In the genomic region with DNA sequence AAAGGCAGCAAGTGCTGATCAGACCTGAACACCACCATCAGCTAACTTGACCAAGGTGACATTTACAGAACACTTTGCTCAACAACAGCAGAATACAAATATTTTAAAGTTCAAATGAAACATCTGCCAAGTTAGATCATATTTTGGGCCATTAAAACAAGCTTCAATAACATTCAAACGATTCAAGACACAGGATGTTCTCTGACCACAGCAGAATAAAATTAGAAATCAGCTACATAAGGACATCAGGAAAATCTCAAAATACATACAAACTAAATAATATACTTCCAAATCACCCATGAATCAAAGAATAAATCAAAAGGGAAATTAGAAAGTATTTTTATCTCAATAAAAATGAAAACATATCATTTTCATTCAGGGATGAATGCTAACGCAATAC, we compare ENCODE assay signal across 24 cellular contexts.
"Had no signal": no experiment of that assay in that cellular context is flagged by ENCODE, and none has a peak within 500 bp of the region (broad histone marks: within the 10 kb centered on the region; RNA-seq: fewer than 3 reads in every experiment).

No MANE protein-coding gene starts in this region.

- H3K4me3 ChIP-seq: breast epithelium, heart left ventricle, neural progenitor cell, tibial nerve had no signal

- H3K27ac Mint-ChIP-seq: activated naive CD8-positive, alpha-beta T cell treated with anti-CD3 and anti-CD28 coated beads for 36 hours; activated T-cell treated with anti-CD3 and anti-CD28 coated beads, Interleukin-2, amount 50 U/mL, for 24 hours; activated T-helper 2 cell treated with anti-CD3 and anti-CD28 coated beads, Interferon-gamma antibody, Interleukin-2, Interleukin-4, amounts not matched to agents 10 μg/mL and 5 μg/mL and 100 μg/mL, durations not matched to agents 14 hours and 24 hours and 36 hours; endodermal cell; naive thymus-derived CD4-positive, alpha-beta T cell; neural progenitor cell; progenitor cell of endocrine pancreas; stimulated activated naive CD8-positive, alpha-beta T cell treated with anti-CD3 and anti-CD28 coated beads, Interleukin-15, amount 100 ng/mL, for 72 hours; T-cell; T-helper 2 cell treated with Interferon-gamma antibody and Interleukin-4, amounts not matched to agents 5 μg/mL and 100 μg/mL, for 36 hours had no signal

- H3K4me2 ChIP-seq: neural progenitor cell had no signal

- H3K4me1 ChIP-seq: breast epithelium, heart left ventricle, neural progenitor cell had no signal

- H3K27ac ChIP-seq: breast epithelium, epithelial cell of prostate, heart left ventricle, neural progenitor cell, VCaP had no signal

- H3K9me3 Mint-ChIP-seq: activated naive CD8-positive, alpha-beta T cell treated with anti-CD3 and anti-CD28 coated beads for 36 hours; activated T-cell treated with anti-CD3 and anti-CD28 coated beads, Interleukin-2, amount 50 U/mL, for 24 hours; activated T-helper 2 cell treated with anti-CD3 and anti-CD28 coated beads, Interferon-gamma antibody, Interleukin-2, Interleukin-4, amounts not matched to agents 10 μg/mL and 5 μg/mL and 100 μg/mL, durations not matched to agents 14 hours and 24 hours and 36 hours; central memory CD8-positive, alpha-beta T cell; endodermal cell; stimulated activated naive CD8-positive, alpha-beta T cell treated with anti-CD3 and anti-CD28 coated beads, Interleukin-15, amount 100 ng/mL, for 72 hours; T-cell; T-helper 2 cell treated with Interferon-gamma antibody and Interleukin-4, amounts not matched to agents 5 μg/mL and 100 μg/mL, for 36 hours had no signal

- H2AFZ ChIP-seq: neural progenitor cell had no signal

- H3K36me3 Mint-ChIP-seq: activated naive CD8-positive, alpha-beta T cell treated with anti-CD3 and anti-CD28 coated beads for 36 hours; naive thymus-derived CD4-positive, alpha-beta T cell; neural progenitor cell; T-cell had no signal

- H3K9me3 ChIP-seq: breast epithelium had no signal

- ATAC-seq: heart left ventricle; naive thymus-derived CD4-positive, alpha-beta T cell; stimulated activated naive CD8-positive, alpha-beta T cell treated with anti-CD3 and anti-CD28 coated beads, Interleukin-15, amount 100 ng/mL, for 72 hours; T-cell had no signal

- H3K27me3 ChIP-seq: breast epithelium, heart left ventricle, neural progenitor cell, tibial nerve had no signal

- H3K4me1 Mint-ChIP-seq: activated naive CD8-positive, alpha-beta T cell treated with anti-CD3 and anti-CD28 coated beads for 36 hours; central memory CD8-positive, alpha-beta T cell; naive thymus-derived CD4-positive, alpha-beta T cell; stimulated activated naive CD8-positive, alpha-beta T cell treated with anti-CD3 and anti-CD28 coated beads, Interleukin-15, amount 100 ng/mL, for 72 hours; T-cell had no signal

- DNase-seq: activated CD4-positive, CD25-positive, alpha-beta regulatory T cell treated with anti-CD3 and anti-CD28 coated beads, Interleukin-2, amount 50 U/mL, for 72 hours; activated CD8-positive, alpha-beta memory T cell treated with anti-CD3 and anti-CD28 coated beads for 24 hours; activated CD8-positive, alpha-beta memory T cell treated with anti-CD3 and anti-CD28 coated beads, Interleukin-2, amount 50 U/mL, for 4 hours; activated naive CD4-positive, alpha-beta T cell; activated naive CD8-positive, alpha-beta T cell treated with anti-CD3 and anti-CD28 coated beads for 36 hours; activated T-cell treated with anti-CD3 and anti-CD28 coated beads, Interleukin-2, amount 50 U/mL, for 24 hours; cortex of kidney; endodermal cell; heart left ventricle; mesendoderm; naive thymus-derived CD4-positive, alpha-beta T cell; stimulated activated CD4-positive, alpha-beta T cell treated with anti-CD3 and anti-CD28 coated beads, Interleukin-12 subunit alpha, Interleukin-12 subunit beta, amount 100 ng/mL, for 4 hours; stimulated activated CD4-positive, alpha-beta T cell treated with anti-CD3 and anti-CD28 coated beads, Interleukin-4, amount 100 ng/mL, for 4 hours; stimulated activated naive CD8-positive, alpha-beta T cell treated with anti-CD3 and anti-CD28 coated beads, Interleukin-15, amount 100 ng/mL, for 72 hours; T-cell had no signal

- H3K36me3 ChIP-seq: breast epithelium, heart left ventricle, neural progenitor cell, tibial nerve had no signal

- H3K27me3 Mint-ChIP-seq: activated naive CD8-positive, alpha-beta T cell treated with anti-CD3 and anti-CD28 coated beads for 36 hours; progenitor cell of endocrine pancreas had no signal

- H3K4me3 Mint-ChIP-seq: activated naive CD8-positive, alpha-beta T cell treated with anti-CD3 and anti-CD28 coated beads for 36 hours; activated T-cell treated with anti-CD3 and anti-CD28 coated beads, Interleukin-2, amount 50 U/mL, for 24 hours; central memory CD8-positive, alpha-beta T cell; endodermal cell; naive thymus-derived CD4-positive, alpha-beta T cell; neural progenitor cell; stimulated activated naive CD8-positive, alpha-beta T cell treated with anti-CD3 and anti-CD28 coated beads, Interleukin-15, amount 100 ng/mL, for 72 hours; T-cell; T-helper 2 cell treated with Interferon-gamma antibody and Interleukin-4, amounts not matched to agents 5 μg/mL and 100 μg/mL, for 36 hours had no signal

- H3K9ac ChIP-seq: neural progenitor cell had no signal
